Comparison of ENCODE assay signal across 9 cellular contexts in genomic region chr1:26541816-26542711, GRCh38. TPM values are rescaled to one million over a fixed set of nuclear protein-coding genes. Genes with fewer than 3 reads are reported as not detected.
A peak's percentile ranks its signal among the peaks of the same experiment; 100 is the strongest.
DNase-seq lines count a peak whose midpoint lies in the region; ATAC-seq, FAIRE-seq and TF ChIP-seq lines count a peak whose summit lies in the region.
"Had no signal": no experiment of that assay in that cellular context is flagged by ENCODE, and none has a peak within 500 bp of the region (broad histone marks: within the 10 kb centered on the region; RNA-seq: fewer than 3 reads in every experiment).

No MANE protein-coding gene starts in this region.

- peaks cover 0 to 1% of the 10 kb centered on the region in 2 donors for H3K27me3 Mint-ChIP-seq in CD8-positive, alpha-beta memory T cell
- H3K27me3 Mint-ChIP-seq in astrocyte (ENCODE audit: low read depth, unreplicated experiment): no peaks in the 10 kb centered on the region

- H3K4me3 ChIP-seq in CD8-positive, alpha-beta memory T cell (ENCODE audit: low read length): peak overlapping the region; percentile 61
- no peak overlapping the region for H3K4me3 ChIP-seq in astrocyte (ENCODE audit: insufficient read depth, low read depth, low read length)

- peak; percentile 57 to 85 (median 73) for DNase-seq in CD8-positive, alpha-beta memory T cell
- DNase-seq in T-helper 22 cell (ENCODE audit: low read depth): peak; percentile 52
- no peak for DNase-seq in astrocyte (ENCODE audit: low read depth)
- DNase-seq in iris pigment epithelial cell (ENCODE audit: low read depth): peak; percentile 93
- DNase-seq in stimulated activated CD4-positive, alpha-beta T cell treated with anti-CD3 and anti-CD28 coated beads, Interleukin-1b, Interleukin-23, amount 100 ng/mL, for 48 hours: peak; percentile 88
- no peak for DNase-seq in NCI-H1694 treated with DMSO at 0.1 percent for 48 hours (lab: John Stamatoyannopoulos, UW)

- H2AFZ ChIP-seq in astrocyte (ENCODE audit: low read depth, low read length): peak overlapping the region; percentile 60

- peak overlapping the region; percentile 60 to 84 (median 81) for H3K4me3 Mint-ChIP-seq in CD8-positive, alpha-beta memory T cell
- no peak overlapping the region for H3K4me3 Mint-ChIP-seq in astrocyte (ENCODE audit: unreplicated experiment)

- peak overlapping the region; percentile 94 to 98 (median 97) for H3K27ac Mint-ChIP-seq in CD8-positive, alpha-beta memory T cell
- H3K27ac Mint-ChIP-seq in astrocyte (ENCODE audit: unreplicated experiment): no peak overlapping the region

- POLR2A ChIA-PET in CD8-positive, alpha-beta memory T cell (lab: Charles Lee): interaction anchor here (1.2 to 2.1 kb wide), 3 partner anchors 12 to 348 kb away, joined by 4 to 17 read pairs (median 8); partner anchors contain the start of genes GPN2 and RPS6KA1

- FAIRE-seq in astrocyte (lab: Jason Lieb, UNC): no peak
- FAIRE-seq: TTC549 had no signal

- H3K9me3 ChIP-seq in CD8-positive, alpha-beta memory T cell (ENCODE audit: low read length): no peaks in the 10 kb centered on the region
- H3K9me3 ChIP-seq in astrocyte (ENCODE audit: insufficient read depth, low read depth, low read length): no peaks in the 10 kb centered on the region

- no peaks in the 10 kb centered on the region for H3K36me3 ChIP-seq in CD8-positive, alpha-beta memory T cell (ENCODE audit: insufficient read depth, low read length)
- no peaks in the 10 kb centered on the region for H3K36me3 ChIP-seq in astrocyte (ENCODE audit: insufficient read depth, low read length)

- H3K4me1 ChIP-seq in CD8-positive, alpha-beta memory T cell (ENCODE audit: insufficient read depth, low read length): peaks cover 88% of the 10 kb centered on the region
- no peaks in the 10 kb centered on the region for H3K4me1 ChIP-seq in astrocyte (ENCODE audit: insufficient read depth, low read length)

- no peaks in the 10 kb centered on the region for H3K27me3 ChIP-seq in CD8-positive, alpha-beta memory T cell (ENCODE audit: insufficient read depth, low read length, poor library complexity, severe bottlenecking)
- H3K27me3 ChIP-seq in astrocyte (ENCODE audit: insufficient read depth, low read length): no peaks in the 10 kb centered on the region

- peak overlapping the region; percentile 80 for H3K27ac ChIP-seq in CD8-positive, alpha-beta memory T cell (ENCODE audit: low read depth, low read length)
- H3K27ac ChIP-seq in astrocyte (ENCODE audit: low read depth, low read length): no peak overlapping the region

- no peaks in the 10 kb centered on the region for H4K20me1 ChIP-seq in astrocyte (ENCODE audit: insufficient read depth, low read length)

- no peaks in the 10 kb centered on the region for H3K9me3 Mint-ChIP-seq in CD8-positive, alpha-beta memory T cell
- H3K9me3 Mint-ChIP-seq in astrocyte (ENCODE audit: unreplicated experiment): no peaks in the 10 kb centered on the region

- no peak for TF ChIP-seq CTCF in astrocyte (IDR thresholded peaks at IDR 0.05; ENCODE audit: insufficient read depth, low read depth, low read length)

- H3K36me3 Mint-ChIP-seq in CD8-positive, alpha-beta memory T cell: peaks cover 0 to 6% (median 0%) of the 10 kb centered on the region in 3 donors
- peaks cover 7% of the 10 kb centered on the region for H3K36me3 Mint-ChIP-seq in astrocyte (ENCODE audit: low read depth, unreplicated experiment)

- CTCF ChIA-PET in CD8-positive, alpha-beta memory T cell (lab: Charles Lee): interaction anchor here (0.7 to 6.4 kb wide), 16 partner anchors 10 to 336 kb away, joined by 3 to 54 read pairs (median 5); partner anchors contain the start of genes PIGV and RPS6KA1

- ATAC-seq in GM19397 (IDR thresholded peaks at IDR 0.05; ENCODE audit: unreplicated experiment) (peak; percentile 47), HG03521 (IDR thresholded peaks at IDR 0.05; ENCODE audit: unreplicated experiment) (peak; percentile 50)

- no peak overlapping the region for H3K9ac ChIP-seq in astrocyte (ENCODE audit: low read length)

- H3K79me2 ChIP-seq in astrocyte (ENCODE audit: insufficient read depth, low read length): no peaks in the 10 kb centered on the region

- no peak overlapping the region for H3K4me2 ChIP-seq in astrocyte (ENCODE audit: low read length)

- peaks cover 79 to 92% (median 87%) of the 10 kb centered on the region in 3 donors for H3K4me1 Mint-ChIP-seq in CD8-positive, alpha-beta memory T cell
- peaks cover 3% of the 10 kb centered on the region for H3K4me1 Mint-ChIP-seq in astrocyte (ENCODE audit: low read depth, unreplicated experiment)

RNA-seq across cellular contexts. Expression of gene RPS6KA1, which starts 12.5 kb away (rescaled TPM):
- 100 to 1,000 TPM; 187 to 189 TPM for total RNA-seq in CD8-positive, alpha-beta memory T cell
- 193 TPM for polyA plus RNA-seq in CD8-positive, alpha-beta memory T cell
- total RNA-seq in astrocyte: 8.8 and 11.8 TPM in 2 replicates

Comparison
In these comparisons a context has a peak if more than half of its experiments do, and no peak if none do; other contexts are left out.
1. DNase-seq: peak in CD8-positive, alpha-beta memory T cell (5 of 5), T-helper 22 cell (single experiment), iris pigment epithelial cell (single experiment) and stimulated activated CD4-positive, alpha-beta T cell treated with anti-CD3 and anti-CD28 coated beads, Interleukin-1b, Interleukin-23, amount 100 ng/mL, for 48 hours (single experiment); none in astrocyte (single experiment) and NCI-H1694 treated with DMSO at 0.1 percent for 48 hours (single experiment).
2. RNA of gene RPS6KA1, which starts 12.5 kb away (total RNA-seq): 187 to 189 TPM in CD8-positive, alpha-beta memory T cell; 8.8 to 11.8 TPM in astrocyte; every median in the first group is over 10 times any median in the second.